15 cellular contexts compared by ENCODE assay signal in genomic region chr12:111546758-111547383, GRCh38. TPM values are rescaled to one million over a fixed set of nuclear protein-coding genes. Genes with fewer than 3 reads are reported as not detected.
A peak's percentile ranks its signal among the peaks of the same experiment; 100 is the strongest.
DNase-seq lines count a peak whose midpoint lies in the region; ATAC-seq, FAIRE-seq and TF ChIP-seq lines count a peak whose summit lies in the region.
"Had no signal": no experiment of that assay in that cellular context is flagged by ENCODE, and none has a peak within 500 bp of the region (broad histone marks: within the 10 kb centered on the region; RNA-seq: fewer than 3 reads in every experiment).

No MANE protein-coding gene starts in this region.

- H3K4me3 Mint-ChIP-seq in CD4-positive, CD25-positive, alpha-beta regulatory T cell: peak overlapping the region; percentile 10 to 84 (median 53)
- H3K4me3 Mint-ChIP-seq: dendritic cell treated with granulocyte-macrophage colony-stimulating factor and Interleukin-4, amounts not matched to agents 40 ng/mL and 50 ng/mL, for 4 days; neural crest cell had no signal

- FAIRE-seq in H54 (lab: Jason Lieb, UNC): peak; percentile 70

- H3K27me3 ChIP-seq in CD4-positive, CD25-positive, alpha-beta regulatory T cell (ENCODE audit: control insufficient read depth, insufficient read depth, low read length): no peaks in the 10 kb centered on the region
- H3K27me3 ChIP-seq in foreskin keratinocyte (no peaks in the 10 kb centered on the region), vagina (no peaks in the 10 kb centered on the region)

- peak in 2 of 3 donors; percentile 46 to 76 for DNase-seq in CD4-positive, CD25-positive, alpha-beta regulatory T cell
- DNase-seq in H54 (ENCODE audit: insufficient read length, low spot score) (no peak), foreskin keratinocyte (peak in 1 of 2 donors; percentile 42), vagina (ENCODE audit: extremely low spot score in 2 of 2) (no peak), GM19238 (ENCODE audit: insufficient read length, low spot score) (no peak), AG08396 (ENCODE audit: low spot score) (no peak)
- peak; percentile 19 for DNase-seq in activated naive CD4-positive, alpha-beta T cell treated with anti-CD3 and anti-CD28 coated beads, Interleukin-2, amount 50 U/mL, for 16 hours
- DNase-seq: C1 segment of cervical spinal cord, left colon, NCI-H345 had no signal

- H3K27ac Mint-ChIP-seq in CD4-positive, CD25-positive, alpha-beta regulatory T cell: peak overlapping the region; percentile 51 to 93 (median 55)
- H3K27ac Mint-ChIP-seq: dendritic cell treated with granulocyte-macrophage colony-stimulating factor and Interleukin-4, amounts not matched to agents 40 ng/mL and 50 ng/mL, for 4 days had no signal

- TF ChIP-seq POLR2A in H54 (IDR thresholded peaks at IDR 0.05; ENCODE audit: low read depth, low read length) (no peak), vagina (IDR thresholded peaks at IDR 0.05) (no peak)

- peaks cover 8% of the 10 kb centered on the region for H3K4me1 ChIP-seq in CD4-positive, CD25-positive, alpha-beta regulatory T cell (ENCODE audit: control insufficient read depth, insufficient read depth, low read length, poor library complexity, severe bottlenecking)
- H3K4me1 ChIP-seq in foreskin keratinocyte (no peaks in the 10 kb centered on the region), vagina (no peaks in the 10 kb centered on the region)

- peak overlapping the region; percentile 63 for H3K27ac ChIP-seq in CD4-positive, CD25-positive, alpha-beta regulatory T cell (ENCODE audit: insufficient read depth, low read length, poor library complexity, severe bottlenecking)
- H3K27ac ChIP-seq in foreskin keratinocyte (peak overlapping the region; percentile 76), vagina (no peak overlapping the region)

- intact Hi-C loops in vagina (cut with DNase I): no loop called here

- TF ChIP-seq CTCF in foreskin keratinocyte (conservative IDR thresholded peaks at IDR 0.05) (no peak), vagina (IDR thresholded peaks at IDR 0.05) (no peak)

- H3K4me1 Mint-ChIP-seq in CD4-positive, CD25-positive, alpha-beta regulatory T cell: peaks cover 14 to 26% (median 20%) of the 10 kb centered on the region in 4 donors
- H3K4me1 Mint-ChIP-seq: neural crest cell had no signal

- ATAC-seq in CD4-positive, CD25-positive, alpha-beta regulatory T cell (ENCODE audit: low read depth in 2 of 2): peak; percentile 93 to 94
- peak; percentile 42 for ATAC-seq in foreskin keratinocyte
- ATAC-seq in GM18907 (IDR thresholded peaks at IDR 0.05; ENCODE audit: unreplicated experiment): no peak
- ATAC-seq: left colon, Panc1 had no signal

- peaks cover 32% of the 10 kb centered on the region for H3K36me3 Mint-ChIP-seq in CD4-positive, CD25-positive, alpha-beta regulatory T cell

- H3K36me3 ChIP-seq in CD4-positive, CD25-positive, alpha-beta regulatory T cell (ENCODE audit: control insufficient read depth, insufficient read depth, low read length): peaks cover 27% of the 10 kb centered on the region
- peaks cover 2 to 27% of the 10 kb centered on the region in 2 donors for H3K36me3 ChIP-seq in vagina

- H3K9me3 Mint-ChIP-seq in CD4-positive, CD25-positive, alpha-beta regulatory T cell: no peaks in the 10 kb centered on the region
- H3K9me3 Mint-ChIP-seq: dendritic cell treated with granulocyte-macrophage colony-stimulating factor and Interleukin-4, amounts not matched to agents 40 ng/mL and 50 ng/mL, for 4 days; neural crest cell had no signal

- H3K9me3 ChIP-seq in CD4-positive, CD25-positive, alpha-beta regulatory T cell (ENCODE audit: control insufficient read depth in 2 of 2, low read length in 2 of 2): no peaks in the 10 kb centered on the region
- no peaks in the 10 kb centered on the region for H3K9me3 ChIP-seq in vagina

- H3K27me3 Mint-ChIP-seq in CD4-positive, CD25-positive, alpha-beta regulatory T cell: no peaks in the 10 kb centered on the region
- H3K27me3 Mint-ChIP-seq: dendritic cell treated with granulocyte-macrophage colony-stimulating factor and Interleukin-4, amounts not matched to agents 40 ng/mL and 50 ng/mL, for 4 days had no signal

- peak overlapping the region; percentile 60 for H3K4me3 ChIP-seq in CD4-positive, CD25-positive, alpha-beta regulatory T cell (ENCODE audit: low read depth, low read length)
- H3K4me3 ChIP-seq in vagina: no peak overlapping the region
- H3K4me3 ChIP-seq: skin epidermis had no signal

RNA-seq across cellular contexts. Expression of gene ATXN2, which starts 52.2 kb away (rescaled TPM):
- 43.1 TPM for total RNA-seq in CD4-positive, CD25-positive, alpha-beta regulatory T cell
- polyA plus RNA-seq in CD4-positive, CD25-positive, alpha-beta regulatory T cell: 10 to 100 TPM in 3 of 4 donors, 1 to 10 TPM in 1; 9.7 to 15.5 (median 14.3) TPM
- total RNA-seq in foreskin keratinocyte: 34.4 and 34.7 TPM in 2 replicates
- polyA plus RNA-seq in foreskin keratinocyte: 17.3 and 18.9 TPM in 2 replicates
- 70.2 TPM for total RNA-seq in vagina

Comparison
In these comparisons a context has a peak if more than half of its experiments do, and no peak if none do; other contexts are left out.
1. DNase-seq: peak in CD4-positive, CD25-positive, alpha-beta regulatory T cell (2 of 3) and activated naive CD4-positive, alpha-beta T cell treated with anti-CD3 and anti-CD28 coated beads, Interleukin-2, amount 50 U/mL, for 16 hours (single experiment); none in H54 (single experiment), vagina (0 of 2), GM19238 (single experiment) and AG08396 (single experiment).